21 cellular contexts compared by ENCODE assay signal in genomic region chr22:22144858-22145257, GRCh38.
DNase-seq lines count a peak whose midpoint lies in the region; ATAC-seq and TF ChIP-seq lines count a peak whose summit lies in the region.
"Had no signal": no experiment of that assay in that cellular context is flagged by ENCODE, and none has a peak within 500 bp of the region (broad histone marks: within the 10 kb centered on the region; RNA-seq: fewer than 3 reads in every experiment).

No MANE protein-coding gene starts in this region.

- H2BK20ac ChIP-seq in H9 (ENCODE audit: low read depth, low read length, poor library complexity, severe bottlenecking) = no peak overlapping the region

- no peak overlapping the region for H2BK12ac ChIP-seq in H9 (ENCODE audit: insufficient read length, low read depth, low read length)
- H2BK12ac ChIP-seq in trophoblast cell (ENCODE audit: low read length) = no peak overlapping the region

- H3K79me2 ChIP-seq in H9 (ENCODE audit: insufficient read depth, low read length) (no peaks in the 10 kb centered on the region), trophoblast cell (ENCODE audit: control insufficient read depth, insufficient read depth, low read length, poor library complexity) (no peaks in the 10 kb centered on the region)
- H3K79me2 ChIP-seq: hepatocyte had no signal

- H2BK120ac ChIP-seq in H9 (ENCODE audit: low read depth, low read length, poor library complexity, severe bottlenecking) = no peak overlapping the region
- H2BK120ac ChIP-seq in trophoblast cell (ENCODE audit: insufficient read depth, low read length, poor library complexity) = no peak overlapping the region

- no peak overlapping the region for H3K27ac Mint-ChIP-seq in H9
- H3K27ac Mint-ChIP-seq: activated T-cell treated with anti-CD3 and anti-CD28 coated beads, Interleukin-2, amount 50 U/mL, for 72 hours had no signal

- H3K27me3 ChIP-seq in H9 (ENCODE audit: insufficient read depth, low read length) = peaks cover 23% of the 10 kb centered on the region
- H3K27me3 ChIP-seq in RWPE2 (ENCODE audit: insufficient read depth, poor library complexity, severe bottlenecking) = peaks cover 22% of the 10 kb centered on the region
- no peaks in the 10 kb centered on the region for H3K27me3 ChIP-seq in trophoblast cell (ENCODE audit: insufficient read depth, low read length)

- H4K5ac ChIP-seq in H9 (ENCODE audit: insufficient read length, low read depth, low read length) = no peak overlapping the region

- H3K9me3 ChIP-seq in H9 (ENCODE audit: control insufficient read depth, low read depth, low read length) = no peaks in the 10 kb centered on the region
- peaks cover 13% of the 10 kb centered on the region for H3K9me3 ChIP-seq in RWPE2 (ENCODE audit: severe bottlenecking)
- no peaks in the 10 kb centered on the region for H3K9me3 ChIP-seq in trophoblast cell (ENCODE audit: insufficient read depth, low read depth, low read length)
- H3K9me3 ChIP-seq: BE2C, mucosa of descending colon, transverse colon had no signal

- no peak overlapping the region for H3T11ph ChIP-seq in H9 (ENCODE audit: low read length)

- no peak for ATAC-seq in RWPE2 (ENCODE audit: low read depth)
- ATAC-seq: activated T-cell treated with anti-CD3 and anti-CD28 coated beads, Interleukin-2, amount 50 U/mL, for 72 hours; mucosa of descending colon; stimulated activated naive CD8-positive, alpha-beta T cell treated with anti-CD3 and anti-CD28 coated beads, Interleukin-15, Interleukin-2, amounts not matched to agents 100 U/mL and 50 U/mL, for 24 hours had no signal

- no peak overlapping the region for H2AFZ ChIP-seq in H9 (ENCODE audit: low read length)
- no peak overlapping the region for H2AFZ ChIP-seq in trophoblast cell (ENCODE audit: insufficient read depth, low read length, poor library complexity)
- H2AFZ ChIP-seq: hepatocyte had no signal

- H4K12ac ChIP-seq in trophoblast cell (ENCODE audit: low read depth, low read length) = no peak overlapping the region

- no CpG with 5 or more reads among the region's 1 CpG for WGBS in H9 (ENCODE audit: extremely low coverage, insufficient read length, low lambda C conversion rate)
- no CpG with 5 or more reads among the region's 1 CpG for WGBS in trophoblast cell (ENCODE audit: extremely low coverage, insufficient coverage, insufficient read length)

- H2BK5ac ChIP-seq in H9 (ENCODE audit: insufficient read length, low read length) (no peak overlapping the region), trophoblast cell (ENCODE audit: low read depth, low read length, poor library complexity) (no peak overlapping the region)

- H3K4me1 ChIP-seq in H9 (ENCODE audit: insufficient read depth, low read length) (no peaks in the 10 kb centered on the region), RWPE2 (ENCODE audit: insufficient read depth, poor library complexity, severe bottlenecking) (no peaks in the 10 kb centered on the region), trophoblast cell (ENCODE audit: control insufficient read depth in 1 of 2, insufficient read depth in 2 of 2, low read length in 2 of 2) (no peaks in the 10 kb centered on the region)
- H3K4me1 ChIP-seq: BE2C, transverse colon had no signal

- no peak overlapping the region for H3K14ac ChIP-seq in H9 (ENCODE audit: insufficient read depth, low read length)
- H3K14ac ChIP-seq in trophoblast cell (ENCODE audit: low read length) = no peak overlapping the region

- peaks cover 93% of the 10 kb centered on the region for H3K27me3 Mint-ChIP-seq in H9 (ENCODE audit: low read depth)

- no peaks in the 10 kb centered on the region; a peak in 1 of 7 replicates for H3K36me3 Mint-ChIP-seq in H9 (ENCODE audit: insufficient read depth in 1 of 3, low read depth in 3 of 3)

- DNase-seq in H9 (no peak), RWPE2 (ENCODE audit: low spot score) (no peak), fibroblast of mammary gland (ENCODE audit: low read depth) (peak; percentile 3), retinal pigment epithelial cell (ENCODE audit: low read depth) (no peak), SIG-M5 treated with dmso at 0.1 percent for 504 hours (lab: John Stamatoyannopoulos, UW; ENCODE audit: unreplicated experiment) (no peak), trophoblast cell (no peak), NOMO-1 treated with DMSO at 0.1 percent for 48 hours (lab: John Stamatoyannopoulos, UW; ENCODE audit: unreplicated experiment) (no peak)
- DNase-seq: activated CD4-positive, alpha-beta T cell treated with anti-CD3 and anti-CD28 coated beads for 1 hour; activated naive CD4-positive, alpha-beta T cell treated with anti-CD3 and anti-CD28 coated beads, Interleukin-2, amount 50 U/mL, for 16 hours; activated T-cell treated with anti-CD3 and anti-CD28 coated beads, Interleukin-2, amount 50 U/mL, for 72 hours; aorta; BE2C; effector memory CD4-positive, alpha-beta T cell; Kasumi-1; mucosa of descending colon; NCI-H1092 treated with DMSO at 0.1 percent for 48 hours; NCI-H2081 treated with DMSO at 0.1 percent for 48 hours; stimulated activated CD4-positive, alpha-beta T cell treated with anti-CD3 and anti-CD28 coated beads, Interleukin-4, amount 100 ng/mL, for 1 hour; stimulated activated naive CD8-positive, alpha-beta T cell treated with anti-CD3 and anti-CD28 coated beads, Interleukin-15, Interleukin-2, amounts not matched to agents 100 U/mL and 50 U/mL, for 24 hours; transverse colon had no signal

- no peak overlapping the region for H3K56ac ChIP-seq in H9 (ENCODE audit: insufficient read length, low read depth, low read length)

- H4K8ac ChIP-seq in H9 (replicated peaks; ENCODE audit: insufficient read length, low read depth, low read length) = no peak overlapping the region
- H4K8ac ChIP-seq in trophoblast cell (ENCODE audit: low read depth, low read length) = no peak overlapping the region

- peaks cover 0 to 3% of the 10 kb centered on the region in 2 experiments; a peak in 3 of 5 replicates for H3K9me3 Mint-ChIP-seq in H9
- H3K9me3 Mint-ChIP-seq: activated T-cell treated with anti-CD3 and anti-CD28 coated beads, Interleukin-2, amount 50 U/mL, for 72 hours had no signal

- H3K4me1 Mint-ChIP-seq in H9 = peaks cover 14 to 23% of the 10 kb centered on the region in 2 experiments

- no peak overlapping the region for H3K4me2 ChIP-seq in H9 (ENCODE audit: insufficient read depth, insufficient read length, low read length)
- H3K4me2 ChIP-seq in trophoblast cell (ENCODE audit: low read length) = no peak overlapping the region
- H3K4me2 ChIP-seq: hepatocyte had no signal

- H2AK5ac ChIP-seq in H9 (ENCODE audit: insufficient read length, low read length) (no peak overlapping the region), trophoblast cell (ENCODE audit: low read length) (no peak overlapping the region)

- no peak overlapping the region for H3K4me3 Mint-ChIP-seq in H9
- H3K4me3 Mint-ChIP-seq: activated T-cell treated with anti-CD3 and anti-CD28 coated beads, Interleukin-2, amount 50 U/mL, for 72 hours had no signal

- no peak overlapping the region for H3K18ac ChIP-seq in H9 (ENCODE audit: insufficient read length, low read depth, low read length)
- no peak overlapping the region for H3K18ac ChIP-seq in trophoblast cell (ENCODE audit: low read length)

- H3K79me1 ChIP-seq in H9 (ENCODE audit: insufficient read depth, low read depth, low read length, poor library complexity, severe bottlenecking) (no peaks in the 10 kb centered on the region), trophoblast cell (ENCODE audit: low read length) (no peaks in the 10 kb centered on the region)

- no peak overlapping the region for H2BK15ac ChIP-seq in H9 (ENCODE audit: low read depth, low read length)

- no peaks in the 10 kb centered on the region for H3K23me2 ChIP-seq in H9 (ENCODE audit: insufficient read length, low read depth, low read length, poor library complexity, severe bottlenecking)

- H3K4me3 ChIP-seq in RWPE2 (ENCODE audit: severe bottlenecking) = no peak overlapping the region
- H3K4me3 ChIP-seq in fibroblast of mammary gland (ENCODE audit: control insufficient read depth, low read depth, low read length) = no peak overlapping the region
- H3K4me3 ChIP-seq in retinal pigment epithelial cell (ENCODE audit: low read length) = no peak overlapping the region
- H3K4me3 ChIP-seq in trophoblast cell (ENCODE audit: low read depth, low read length) = no peak overlapping the region
- H3K4me3 ChIP-seq: hepatocyte, mucosa of descending colon, transverse colon had no signal

- H4K91ac ChIP-seq in H9 (ENCODE audit: insufficient read length, low read depth, low read length) (no peak overlapping the region), trophoblast cell (ENCODE audit: low read depth, low read length) (no peak overlapping the region)

- H3K23ac ChIP-seq in H9 (ENCODE audit: insufficient read length, low read depth, low read length) (no peak overlapping the region), trophoblast cell (ENCODE audit: low read length) (no peak overlapping the region)

- H3K4ac ChIP-seq in H9 (ENCODE audit: low read depth, low read length) = no peak overlapping the region
- H3K4ac ChIP-seq in trophoblast cell (ENCODE audit: low read depth, low read length) = no peak overlapping the region

- H3K36me3 ChIP-seq in RWPE2 (ENCODE audit: low read depth) = no peaks in the 10 kb centered on the region
- H3K36me3 ChIP-seq in trophoblast cell (ENCODE audit: control insufficient read depth in 1 of 2, insufficient read depth in 2 of 2, low read length in 2 of 2) = no peaks in the 10 kb centered on the region
- H3K36me3 ChIP-seq: BE2C, transverse colon had no signal

- no peak overlapping the region for H3K9ac ChIP-seq in H9 (ENCODE audit: extremely low read depth, insufficient read length, low read length)
- H3K9ac ChIP-seq in trophoblast cell (ENCODE audit: low read length) = no peak overlapping the region

- H4K20me1 ChIP-seq in H9 (ENCODE audit: control insufficient read depth, insufficient read depth, insufficient read length) = no peaks in the 10 kb centered on the region

- peak; percentile 48 for TF ChIP-seq CTCF in H9 (conservative IDR thresholded peaks at IDR 0.05)
- peak; percentile 30 for TF ChIP-seq CTCF in RWPE2 (IDR thresholded peaks at IDR 0.05; ENCODE audit: poor library complexity, severe bottlenecking)
- no peak for TF ChIP-seq CTCF in fibroblast of mammary gland (conservative IDR thresholded peaks at IDR 0.05; ENCODE audit: control insufficient read depth, insufficient read depth, low read depth, low read length)
- TF ChIP-seq CTCF in retinal pigment epithelial cell (conservative IDR thresholded peaks at IDR 0.05; ENCODE audit: low read depth, low read length) = peak; percentile 41

- H3K27ac ChIP-seq in H9 (ENCODE audit: insufficient read length, low read depth, low read length) (no peak overlapping the region), RWPE2 (ENCODE audit: poor library complexity, severe bottlenecking) (no peak overlapping the region), trophoblast cell (ENCODE audit: low read depth, low read length) (no peak overlapping the region)
- H3K27ac ChIP-seq: hepatocyte, transverse colon had no signal
